In genomic region chr19:29478578-29479565, GRCh38 we compare ENCODE assay signal across 9 cellular contexts. TPM values are rescaled to one million over a fixed set of nuclear protein-coding genes. Genes with fewer than 3 reads are reported as not detected.
A peak's percentile ranks its signal among the peaks of the same experiment; 100 is the strongest.
DNase-seq lines count a peak whose midpoint lies in the region; ATAC-seq and TF ChIP-seq lines count a peak whose summit lies in the region.
"Had no signal": no experiment of that assay in that cellular context is flagged by ENCODE, and none has a peak within 500 bp of the region (broad histone marks: within the 10 kb centered on the region; RNA-seq: fewer than 3 reads in every experiment).

No MANE protein-coding gene starts in this region.

- no peak overlapping the region for H3K4me2 ChIP-seq in PC-3 (ENCODE audit: low read length)

- POLR2A ChIA-PET in PC-3 (lab: Charles Lee; ENCODE audit: unreplicated experiment): no interaction called here

- H3K9ac ChIP-seq in PC-3 (ENCODE audit: low read length): no peak overlapping the region

- H3K27me3 ChIP-seq in PC-3 (ENCODE audit: low read length) (no peaks in the 10 kb centered on the region; the same call in 1 of the 2 replicates), kidney epithelial cell (ENCODE audit: control insufficient read depth, insufficient read depth, low read length) (no peaks in the 10 kb centered on the region)

- in situ Hi-C loops in GM13976 (cut with MboI; ENCODE audit: low sequenced_read_pairs, unreplicated experiment): no loop called here

- ATAC-seq in PC-3: no peak

- no peaks in the 10 kb centered on the region for H3F3A ChIP-seq in PC-3 (ENCODE audit: low read length, unreplicated experiment)

- no peak for DNase-seq in AG09309 (ENCODE audit: low read depth)
- no peak for DNase-seq in GM13976 (ENCODE audit: low spot score)
- no peak for DNase-seq in PC-3
- no peak for DNase-seq in kidney epithelial cell (ENCODE audit: low read depth)
- no peak for DNase-seq in activated effector memory CD4-positive, alpha-beta T cell treated with anti-CD3 and anti-CD28 coated beads, Interleukin-2, amount 50 U/mL, for 16 hours
- no peak for DNase-seq in germinal center (ENCODE audit: low spot score)
- no peak for DNase-seq in T-helper 9 cell
- no peak for DNase-seq in dedifferentiated amniotic fluid mesenchymal stem cell (ENCODE audit: extremely low spot score)

- TF ChIP-seq CTCF in AG09309 (IDR thresholded peaks at IDR 0.05; ENCODE audit: control insufficient read depth, insufficient read depth, low read depth, low read length, missing control alignments) (peak; percentile 48), GM13976 (IDR thresholded peaks at IDR 0.05; ENCODE audit: borderline replicate concordance, control extremely low read depth, extremely low read depth, insufficient read depth, missing control alignments) (peak; percentile 25), PC-3 (conservative IDR thresholded peaks at IDR 0.05; ENCODE audit: low read depth, low read length) (peak; percentile 35), kidney epithelial cell (IDR thresholded peaks at IDR 0.05; ENCODE audit: insufficient read depth, low read length, poor library complexity, severe bottlenecking) (peak; percentile 30)

- H3K36me3 ChIP-seq in PC-3 (ENCODE audit: low read depth, low read length) (no peaks in the 10 kb centered on the region), kidney epithelial cell (ENCODE audit: control insufficient read depth, insufficient read depth, low read length) (no peaks in the 10 kb centered on the region)

- no TSS peak for BruUV-seq in PC-3 (replicated peaks; lab: Mats Ljungman, UMichigan)

- H3K9me2 ChIP-seq in PC-3 (replicated peaks; ENCODE audit: low read length): no peaks in the 10 kb centered on the region

- H3K9me3 ChIP-seq in PC-3 (ENCODE audit: low read length): no peaks in the 10 kb centered on the region

- no peaks in the 10 kb centered on the region for H3K79me2 ChIP-seq in PC-3 (ENCODE audit: low read length)

- H4K20me1 ChIP-seq in PC-3 (ENCODE audit: low read length): no peaks in the 10 kb centered on the region

- intact Hi-C loops in PC-3 (cut with micrococcal nuclease): no loop called here

- H2AFZ ChIP-seq in PC-3 (ENCODE audit: low read length): no peak overlapping the region

- H3K27ac ChIP-seq in PC-3 (ENCODE audit: low read length): no peak overlapping the region

- H3K4me1 ChIP-seq in PC-3 (ENCODE audit: insufficient read depth, low read length): no peaks in the 10 kb centered on the region

- H3K4me3 ChIP-seq in AG09309 (ENCODE audit: control insufficient read depth, low read depth, low read length) (no peak overlapping the region), PC-3 (ENCODE audit: low read length) (no peak overlapping the region), kidney epithelial cell (ENCODE audit: low read depth, low read length) (no peak overlapping the region)

- CTCF ChIA-PET in PC-3 (lab: Charles Lee): interaction anchor here (1.0 kb wide), 1 partner anchor 11 kb away, joined by 5 read pairs; no protein-coding TSS in a partner anchor

RNA-seq across cellular contexts. Expression of gene VSTM2B, which starts 46.9 kb away (rescaled TPM):
- total RNA-seq in PC-3 (2014; rRNA removed): not detected in 2 replicates
- not detected in 2 replicates for total RNA-seq in kidney epithelial cell
- total RNA-seq: subcutaneous adipose tissue had no signal
